ENCODE assay signal across 8 cellular contexts in the genomic region with DNA sequence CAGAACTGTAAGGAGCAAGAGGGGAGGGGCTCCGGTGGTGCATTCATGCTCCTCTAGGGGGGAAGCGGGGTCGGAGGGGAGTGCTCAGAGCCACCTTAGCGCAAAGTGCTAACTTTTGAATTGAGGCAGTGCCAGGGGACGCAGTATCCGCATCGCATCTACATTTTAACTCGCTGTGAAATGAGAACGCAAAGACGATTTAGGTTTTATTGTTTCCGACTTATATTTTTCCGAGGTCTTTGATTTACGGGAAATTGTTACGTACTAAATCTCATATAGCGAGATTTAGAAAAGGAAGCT. TPM values are rescaled to one million over a fixed set of nuclear protein-coding genes. Genes with fewer than 3 reads are reported as not detected.
DNase-seq lines count a peak whose midpoint lies in the region; ATAC-seq and TF ChIP-seq lines count a peak whose summit lies in the region.

No MANE protein-coding gene starts in this region.

- H3K79me2 ChIP-seq in DND-41 (ENCODE audit: insufficient read depth, low read length) (peaks cover 31% of the 10 kb centered on the region), trophoblast cell (ENCODE audit: control insufficient read depth, insufficient read depth, low read length, poor library complexity) (peaks cover 5% of the 10 kb centered on the region)

- TF ChIP-seq CTCF in DND-41 (IDR thresholded peaks at IDR 0.05; ENCODE audit: borderline replicate concordance, extremely low read depth, low read length, poor library complexity, severe bottlenecking) = no peak
- TF ChIP-seq CTCF in RWPE2 (IDR thresholded peaks at IDR 0.05; ENCODE audit: poor library complexity, severe bottlenecking) = no peak

- DNase-seq in DND-41 (no peak), RWPE2 (ENCODE audit: low spot score) (no peak), erythroblast (lab: John Stamatoyannopoulos, UW) (no peak), trophoblast cell (no peak), globus pallidus (ENCODE audit: low spot score) (no peak), HK-2 (ENCODE audit: unreplicated experiment) (no peak), OCI-M2 (lab: John Stamatoyannopoulos, UW; ENCODE audit: unreplicated experiment) (no peak)

- peaks cover 25% of the 10 kb centered on the region for H3K4me1 ChIP-seq in DND-41 (ENCODE audit: insufficient read depth, low read length)
- peaks cover 6% of the 10 kb centered on the region for H3K4me1 ChIP-seq in RWPE2 (ENCODE audit: insufficient read depth, poor library complexity, severe bottlenecking)
- peaks cover 0 to 8% of the 10 kb centered on the region in 2 experiments for H3K4me1 ChIP-seq in trophoblast cell (ENCODE audit: control insufficient read depth in 1 of 2, insufficient read depth in 2 of 2, low read length in 2 of 2)

- H3K79me1 ChIP-seq in trophoblast cell (ENCODE audit: low read length) = peaks cover 6% of the 10 kb centered on the region

- peak overlapping the region; percentile 81 for H3K4me2 ChIP-seq in DND-41 (ENCODE audit: insufficient read depth, low read length)
- peak overlapping the region; percentile 72 for H3K4me2 ChIP-seq in trophoblast cell (ENCODE audit: low read length)

- H3K36me3 ChIP-seq in DND-41 (ENCODE audit: insufficient read depth, low read length) (0 out of 2 replicates have a peak, but pooled peaks cover 2% of the 10 kb centered on the region), RWPE2 (ENCODE audit: low read depth) (peaks cover 4% of the 10 kb centered on the region; the same call in 1 of the 2 replicates), trophoblast cell (ENCODE audit: control insufficient read depth in 1 of 2, insufficient read depth in 2 of 2, low read length in 2 of 2) (no peaks in the 10 kb centered on the region)

- H2BK12ac ChIP-seq in trophoblast cell (ENCODE audit: low read length) = no peak overlapping the region

- no peaks in the 10 kb centered on the region for H3K27me3 ChIP-seq in DND-41 (ENCODE audit: insufficient read depth, low read length, poor library complexity)
- H3K27me3 ChIP-seq in RWPE2 (ENCODE audit: insufficient read depth, poor library complexity, severe bottlenecking) = no peaks in the 10 kb centered on the region
- H3K27me3 ChIP-seq in trophoblast cell (ENCODE audit: insufficient read depth, low read length) = no peaks in the 10 kb centered on the region

- no peak overlapping the region for H2BK120ac ChIP-seq in trophoblast cell (ENCODE audit: insufficient read depth, low read length, poor library complexity)

- H4K20me1 ChIP-seq in DND-41 (ENCODE audit: insufficient read depth, low read length) = no peaks in the 10 kb centered on the region

- no peak overlapping the region for H3K14ac ChIP-seq in trophoblast cell (ENCODE audit: low read length)

- no CpG with 5 or more reads among the region's 15 CpGs for WGBS in trophoblast cell (ENCODE audit: extremely low coverage, insufficient coverage, insufficient read length)

- H3K9ac ChIP-seq in DND-41 (ENCODE audit: low read depth, low read length) (peak overlapping the region; percentile 70), trophoblast cell (ENCODE audit: low read length) (peak overlapping the region; percentile 84)

- no peak overlapping the region for H2AK5ac ChIP-seq in trophoblast cell (ENCODE audit: low read length)

- H4K12ac ChIP-seq in trophoblast cell (ENCODE audit: low read depth, low read length) = no peak overlapping the region

- H4K91ac ChIP-seq in trophoblast cell (ENCODE audit: low read depth, low read length) = peak overlapping the region; percentile 31

- H3K9me3 ChIP-seq in DND-41 (ENCODE audit: insufficient read depth, low read length, severe bottlenecking) (no peaks in the 10 kb centered on the region), RWPE2 (ENCODE audit: severe bottlenecking) (no peaks in the 10 kb centered on the region), trophoblast cell (ENCODE audit: insufficient read depth, low read depth, low read length) (no peaks in the 10 kb centered on the region)

- H3K4me3 ChIP-seq in DND-41 (ENCODE audit: low read depth in 1 of 2, low read length in 2 of 2) (peak overlapping the region; percentile 45 to 69), RWPE2 (ENCODE audit: severe bottlenecking) (peak overlapping the region; percentile 69), trophoblast cell (ENCODE audit: low read depth, low read length) (peak overlapping the region; percentile 87)

- ATAC-seq in DND-41 (ENCODE audit: insufficient read depth, low read depth) (no peak), RWPE2 (ENCODE audit: low read depth) (no peak), GM19463 (IDR thresholded peaks at IDR 0.05; ENCODE audit: unreplicated experiment) (no peak)

- H3K23ac ChIP-seq in trophoblast cell (ENCODE audit: low read length) = no peak overlapping the region

- H3K27ac ChIP-seq in DND-41 (ENCODE audit: low read length) = peak overlapping the region; percentile 96
- peak overlapping the region; percentile 50 for H3K27ac ChIP-seq in RWPE2 (ENCODE audit: poor library complexity, severe bottlenecking)
- H3K27ac ChIP-seq in trophoblast cell (ENCODE audit: low read depth, low read length) = peak overlapping the region; percentile 98

- H2AFZ ChIP-seq in DND-41 (ENCODE audit: low read depth, low read length) (peak overlapping the region; percentile 95), trophoblast cell (ENCODE audit: insufficient read depth, low read length, poor library complexity) (no peak overlapping the region)

- no peak overlapping the region for H2BK5ac ChIP-seq in trophoblast cell (ENCODE audit: low read depth, low read length, poor library complexity)

- peak overlapping the region; percentile 8 for H4K8ac ChIP-seq in trophoblast cell (ENCODE audit: low read depth, low read length)

- no peak overlapping the region for H3K18ac ChIP-seq in trophoblast cell (ENCODE audit: low read length)

- no peak overlapping the region for H3K4ac ChIP-seq in trophoblast cell (ENCODE audit: low read depth, low read length)

- peak; percentile 59 for TF ChIP-seq POLR2A in erythroblast (IDR thresholded peaks at IDR 0.05; ENCODE audit: low read length)

RNA-seq across cellular contexts. Expression of a gene that starts 0.2 kb away (rescaled TPM):
- polyA plus RNA-seq in trophoblast cell (2013) = 21.6 and 22.8 TPM in 2 replicates
